Comparison of ENCODE assay signal across 7 cellular contexts in genomic region chr12:25387136-25388050, GRCh38.
DNase-seq lines count a peak whose midpoint lies in the region; ATAC-seq and TF ChIP-seq lines count a peak whose summit lies in the region.

No MANE protein-coding gene starts in this region.

- H3K36me3 ChIP-seq in KMS-11 (ENCODE audit: insufficient read depth): no peaks in the 10 kb centered on the region
- H3K36me3 ChIP-seq in fibroblast of lung (ENCODE audit: control insufficient read depth, insufficient read depth, low read length): no peaks in the 10 kb centered on the region

- H3K4me1 Mint-ChIP-seq in naive B cell: peaks cover 23 to 36% (median 36%) of the 10 kb centered on the region in 3 donors

- H3K9ac ChIP-seq in KMS-11 (peak overlapping the region; percentile 94), fibroblast of lung (ENCODE audit: insufficient read depth, low read length) (peak overlapping the region; percentile 90)

- H4K20me1 ChIP-seq in KMS-11 (ENCODE audit: insufficient read depth) (no peaks in the 10 kb centered on the region), fibroblast of lung (ENCODE audit: control insufficient read depth, extremely low read depth, insufficient read depth, low read length) (no peaks in the 10 kb centered on the region)

- H3K36me3 Mint-ChIP-seq in naive B cell: no peaks in the 10 kb centered on the region

- H3K4me3 ChIP-seq in KMS-11 (IDR thresholded peaks at IDR 0.05; ENCODE audit: insufficient read depth, low read depth, low read length): no peak overlapping the region
- peak overlapping the region; percentile 56 to 96 (median 74) for H3K4me3 ChIP-seq in fibroblast of lung (replicated peaks in 1 of 4; ENCODE audit: control extremely low read depth in 1 of 4, insufficient read depth in 1 of 4, low read depth in 3 of 4, low read length in 4 of 4)

- H2AFZ ChIP-seq in KMS-11 (ENCODE audit: low read depth) (0 out of 2 replicates have a peak overlapping the region, but pooled peaks have one; percentile 60), fibroblast of lung (ENCODE audit: low read length) (no peak overlapping the region)

- H3K4me3 Mint-ChIP-seq in naive B cell: peak overlapping the region; percentile 57 to 98 (median 94)

- H3K79me2 ChIP-seq in KMS-11 (ENCODE audit: insufficient read depth, low read depth) (no peaks in the 10 kb centered on the region), fibroblast of lung (ENCODE audit: control insufficient read depth, insufficient read depth, low read length) (no peaks in the 10 kb centered on the region)

- ATAC-seq in GM18502 (IDR thresholded peaks at IDR 0.05; ENCODE audit: poor library complexity, unreplicated experiment) (peak; percentile 21), naive B cell (ENCODE audit: low read depth in 2 of 2) (peak in 1 of 2 donors; percentile 10)

- H3K9me3 Mint-ChIP-seq in naive B cell: peaks cover 0 to 4% (median 0%) of the 10 kb centered on the region in 7 donors

- H3K27me3 Mint-ChIP-seq in naive B cell: peaks cover 0 to 5% (median 0%) of the 10 kb centered on the region in 3 donors

- H3K27me3 ChIP-seq in KMS-11 (ENCODE audit: insufficient read depth, low read depth): no peaks in the 10 kb centered on the region
- no peaks in the 10 kb centered on the region for H3K27me3 ChIP-seq in fibroblast of lung (ENCODE audit: control insufficient read depth, insufficient read depth, low read length)

- peak; percentile 88 for TF ChIP-seq CTCF in KMS-11 (conservative IDR thresholded peaks at IDR 0.05; ENCODE audit: low read depth, low read length)
- TF ChIP-seq CTCF in fibroblast of lung (conservative IDR thresholded peaks at IDR 0.05 in 1 of 2, IDR thresholded peaks at IDR 0.05 in 1 of 2; ENCODE audit: low read depth in 1 of 2, low read length in 2 of 2): peak; percentile 81 to 83

- peak overlapping the region; percentile 100 for H3K27ac ChIP-seq in KMS-11
- peak overlapping the region; percentile 99 for H3K27ac ChIP-seq in fibroblast of lung (ENCODE audit: insufficient read depth, low read length)

- H3K4me2 ChIP-seq in KMS-11 (peak overlapping the region; percentile 70), fibroblast of lung (ENCODE audit: extremely low read depth, insufficient read depth, low read length) (peak overlapping the region; percentile 92)

- no peaks in the 10 kb centered on the region for H3K9me3 ChIP-seq in fibroblast of lung (ENCODE audit: control insufficient read depth, insufficient read depth, low read depth, low read length)

- DNase-seq in activated T-cell treated with anti-CD3 and anti-CD28 coated beads, Interleukin-2, amount 50 U/mL, for 48 hours: peak; percentile 74 to 81
- peak; percentile 81 to 93 for DNase-seq in fibroblast of lung (ENCODE audit: low read depth in 2 of 2)
- peak; percentile 81 for DNase-seq in naive B cell
- peak; percentile 36 for DNase-seq in stimulated activated CD8-positive, alpha-beta memory T cell treated with anti-CD3 and anti-CD28 coated beads, Interleukin-7, amount 100 ng/mL, for 24 hours (ENCODE audit: low read depth)

- peaks cover 36% of the 10 kb centered on the region for H3K4me1 ChIP-seq in KMS-11 (ENCODE audit: low read depth, poor library complexity, severe bottlenecking)
- H3K4me1 ChIP-seq in fibroblast of lung (ENCODE audit: control insufficient read depth, extremely low read depth, insufficient read depth, low read length): peaks cover 4% of the 10 kb centered on the region

- H3K27ac Mint-ChIP-seq in naive B cell: peak overlapping the region; percentile 72 to 100 (median 100)

TF ChIP-seq in PFSK-1, 5 proteins besides CTCF, POLR2A, EP300 and RAD21:
- TF ChIP-seq SIN3A (IDR thresholded peaks at IDR 0.05; ENCODE audit: borderline replicate concordance, insufficient read depth, low read length) (no peak), POLR2AphosphoS5 (IDR thresholded peaks at IDR 0.05; ENCODE audit: low read depth, low read length) (peak; percentile 46; the same call in 1 of the 2 replicates), REST (IDR thresholded peaks at IDR 0.05; ENCODE audit: insufficient read depth in 1 of 2, low read depth in 2 of 2, low read length in 2 of 2) (no peak)

Comparison
In these comparisons a context has a peak if more than half of its experiments do, and no peak if none do; other contexts are left out.
1. DNase-seq: peak in every context shown above with its lines; median percentile 87 in fibroblast of lung; 81 in naive B cell; 78 in activated T-cell treated with anti-CD3 and anti-CD28 coated beads, Interleukin-2, amount 50 U/mL, for 48 hours; 36 in stimulated activated CD8-positive, alpha-beta memory T cell treated with anti-CD3 and anti-CD28 coated beads, Interleukin-7, amount 100 ng/mL, for 24 hours.